In the genomic region with DNA sequence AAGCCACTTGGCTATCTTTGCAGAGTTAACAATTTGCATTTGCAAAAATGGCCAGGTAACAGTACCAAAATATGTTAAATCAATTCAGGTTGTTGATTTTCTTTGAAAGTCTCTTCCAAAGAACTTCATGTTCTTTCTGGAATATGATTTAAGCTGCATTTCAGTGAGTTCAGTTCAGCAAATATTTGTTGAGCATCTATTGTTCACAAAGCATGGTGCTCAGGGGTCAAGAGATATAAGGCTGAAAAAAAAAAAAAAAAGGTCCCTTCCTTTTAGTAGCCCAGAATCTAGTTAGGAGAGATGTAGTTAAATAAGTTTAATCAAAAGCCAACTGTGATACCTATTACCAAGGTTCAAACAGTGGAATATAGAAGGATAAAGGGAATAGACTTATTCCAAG, we compare ENCODE assay signal across 1 cellular context.
A peak's percentile ranks its signal among the peaks of the same experiment; 100 is the strongest.
TF ChIP-seq lines count a peak whose summit lies in the region.

No MANE protein-coding gene starts in this region.

TF ChIP-seq in HepG2, 621 proteins besides CTCF, POLR2A, EP300 and RAD21 (continued from another document):
- TF ChIP-seq AHDC1 (CRISPR knock-in tag; IDR thresholded peaks at IDR 0.05; ENCODE audit: borderline replicate concordance) (peak; percentile 28; the same call in 1 of the 2 replicates), NR2F6 (IDR thresholded peaks at IDR 0.05) (peak; percentile 44), NR2F6 (CRISPR knock-in tag; IDR thresholded peaks at IDR 0.05) (no peak), RARA (CRISPR knock-in tag; IDR thresholded peaks at IDR 0.05) (0 out of 2 replicates have a peak, but pooled peaks have one; percentile 20), EEA1 (CRISPR knock-in tag; IDR thresholded peaks at IDR 0.05; ENCODE audit: borderline replicate concordance) (no peak), SOX13 (IDR thresholded peaks at IDR 0.05) (no peak), SOX13 (CRISPR knock-in tag; conservative IDR thresholded peaks at IDR 0.05 in 1 of 2, IDR thresholded peaks at IDR 0.05 in 1 of 2) (peak in 1 of 2 experiments; percentile 36; a peak in 1 of 4 replicates), RFX5 (IDR thresholded peaks at IDR 0.05; ENCODE audit: low read depth, low read length) (no peak), BCL6 (CRISPR knock-in tag; IDR thresholded peaks at IDR 0.05) (peak; percentile 21; the same call in 1 of the 2 replicates), CREB1 (IDR thresholded peaks at IDR 0.05) (no peak), CREB1 (CRISPR knock-in tag; IDR thresholded peaks at IDR 0.05) (0 out of 2 replicates have a peak, but pooled peaks have one; percentile 20)
- TF ChIP-seq, protein P1, sequence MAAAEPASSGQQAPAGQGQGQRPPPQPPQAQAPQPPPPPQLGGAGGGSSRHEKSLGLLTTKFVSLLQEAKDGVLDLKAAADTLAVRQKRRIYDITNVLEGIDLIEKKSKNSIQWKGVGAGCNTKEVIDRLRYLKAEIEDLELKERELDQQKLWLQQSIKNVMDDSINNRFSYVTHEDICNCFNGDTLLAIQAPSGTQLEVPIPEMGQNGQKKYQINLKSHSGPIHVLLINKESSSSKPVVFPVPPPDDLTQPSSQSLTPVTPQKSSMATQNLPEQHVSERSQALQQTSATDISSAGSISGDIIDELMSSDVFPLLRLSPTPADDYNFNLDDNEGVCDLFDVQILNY (CRISPR knock-in tag; conservative IDR thresholded peaks at IDR 0.05) = no peak
